In genomic region chr1:150579955-150580642, GRCh38 we compare ENCODE assay signal across 9 cellular contexts. TPM values are rescaled to one million over a fixed set of nuclear protein-coding genes. Genes with fewer than 3 reads are reported as not detected.
A peak's percentile ranks its signal among the peaks of the same experiment; 100 is the strongest.
DNase-seq lines count a peak whose midpoint lies in the region; TF ChIP-seq lines count a peak whose summit lies in the region.
"Had no signal": no experiment of that assay in that cellular context is flagged by ENCODE, and none has a peak within 500 bp of the region (broad histone marks: within the 10 kb centered on the region; RNA-seq: fewer than 3 reads in every experiment).

No MANE protein-coding gene starts in this region.

- no peaks in the 10 kb centered on the region for H3K27me3 ChIP-seq in H7 (ENCODE audit: control insufficient read depth, insufficient read depth, low read length)
- H3K27me3 ChIP-seq in WERI-Rb-1 (ENCODE audit: insufficient read depth, low read depth, severe bottlenecking): no peaks in the 10 kb centered on the region
- H3K27me3 ChIP-seq in left ventricle myocardium inferior (ENCODE audit: low read depth): no peaks in the 10 kb centered on the region
- no peaks in the 10 kb centered on the region for H3K27me3 ChIP-seq in spleen (replicated peaks in 1 of 7)

- H3K4me3 ChIP-seq in H7 (ENCODE audit: insufficient read depth, low read depth, low read length) (peak overlapping the region; percentile 60), WERI-Rb-1 (ENCODE audit: low read depth, low read length) (peak overlapping the region; percentile 89), left ventricle myocardium inferior (peak overlapping the region; percentile 81), spleen (peak overlapping the region; percentile 15 to 96 (median 82))

- H3K27ac ChIP-seq in WERI-Rb-1 (peak overlapping the region; percentile 99), left ventricle myocardium inferior (replicated peaks) (peak overlapping the region; percentile 96), spleen (peak overlapping the region; percentile 91 to 100 (median 100))

- TF ChIP-seq POLR2A in spleen (IDR thresholded peaks at IDR 0.05): peak in 1 of 3 donors; percentile 9

- no peak for TF ChIP-seq CTCF in WERI-Rb-1 (IDR thresholded peaks at IDR 0.05; ENCODE audit: low read depth, low read length)
- TF ChIP-seq CTCF in left ventricle myocardium inferior (IDR thresholded peaks at IDR 0.05; ENCODE audit: borderline replicate concordance): no peak
- TF ChIP-seq CTCF in spleen (IDR thresholded peaks at IDR 0.05 in 8 of 11, conservative IDR thresholded peaks at IDR 0.05 in 3 of 11): no peak

- peaks cover 21% of the 10 kb centered on the region for H3K36me3 ChIP-seq in H7 (replicated peaks; ENCODE audit: control insufficient read depth, insufficient read depth, low read length)
- peaks cover 43% of the 10 kb centered on the region for H3K36me3 ChIP-seq in WERI-Rb-1
- peaks cover 38% of the 10 kb centered on the region for H3K36me3 ChIP-seq in left ventricle myocardium inferior
- H3K36me3 ChIP-seq in spleen: peaks cover 0 to 34% (median 20%) of the 10 kb centered on the region in 6 donors

- H3K9me3 ChIP-seq in WERI-Rb-1 (ENCODE audit: severe bottlenecking) (no peaks in the 10 kb centered on the region), left ventricle myocardium inferior (replicated peaks) (no peaks in the 10 kb centered on the region), spleen (no peaks in the 10 kb centered on the region)

- intact Hi-C loops in left ventricle myocardium inferior (cut with micrococcal nuclease): loop anchor here (5.0 kb wide), 1 partner anchor 42 kb away; no protein-coding TSS in a partner anchor
- intact Hi-C loops in spleen (cut with DNase I; ENCODE audit: low total_unique reads): loop anchor here (5.0 kb wide), 1 partner anchor 42 kb away; no protein-coding TSS in a partner anchor

- no peak for DNase-seq in H7
- no peak for DNase-seq in WERI-Rb-1
- DNase-seq in left ventricle myocardium inferior: no peak
- no peak for DNase-seq in spleen
- no peak for DNase-seq in activated gamma-delta T cell (lab: John Stamatoyannopoulos, UW)
- DNase-seq in NCI-H1930 (lab: John Stamatoyannopoulos, UW): no peak
- no peak for DNase-seq in NCI-H1694 (lab: John Stamatoyannopoulos, UW)
- DNase-seq in OCI-M2 (lab: John Stamatoyannopoulos, UW; ENCODE audit: unreplicated experiment): no peak

- H3K4me1 ChIP-seq in left ventricle myocardium inferior (peaks cover 48% of the 10 kb centered on the region), spleen (peaks cover 18 to 57% (median 37%) of the 10 kb centered on the region in 6 donors)

- 70 to 75% (median 71%) methylated on average over 15 of the region's 15 CpGs for WGBS in spleen, 5 donors

RNA-seq across cellular contexts. Expression of gene MCL1, which starts 0.7 kb away (rescaled TPM):
- 165 and 234 TPM in 2 replicates for total RNA-seq in H7 (2014; rRNA removed; shearing (Covaris generic))
- 97.0 TPM for total RNA-seq in left ventricle myocardium inferior
- 100 to 1,000 TPM; 261 to 435 (median 336) TPM for total RNA-seq in spleen
- 100 to 1,000 TPM in 1 of 3 donors, 10 to 100 TPM in 2; 75.8 to 118 (median 85.9) TPM for polyA plus RNA-seq in spleen

RNA-seq across cellular contexts. Expression of gene ADAMTSL4, which starts 30.9 kb away (rescaled TPM):
- 4.2 and 8.1 TPM in 2 replicates for total RNA-seq in H7 (2014; rRNA removed; shearing (Covaris generic))
- total RNA-seq in left ventricle myocardium inferior (46.3 TPM), spleen (10 to 100 TPM in 5 of 7 donors, 1 to 10 TPM in 2; 2.8 to 19.1 (median 12.4) TPM)
- 10 to 100 TPM in 1 of 3 donors, 1 to 10 TPM in 2; 5.0 to 10.9 (median 9.4) TPM for polyA plus RNA-seq in spleen
- total RNA-seq: activated CD8-positive, alpha-beta memory T cell treated with anti-CD3 and anti-CD28 coated beads for 36 hours had no signal

RNA-seq across cellular contexts. Expression of gene ENSA, which starts 49.3 kb away (rescaled TPM):
- total RNA-seq in H7 (2014; rRNA removed; shearing (Covaris generic)): 373 and 448 TPM in 2 replicates
- total RNA-seq in left ventricle myocardium inferior (129 TPM), spleen (100 to 1,000 TPM in 6 of 7 donors, 10 to 100 TPM in 1; 97.0 to 153 (median 135) TPM)
- 100 to 1,000 TPM in 2 of 3 donors, 10 to 100 TPM in 1; 96.3 to 127 (median 107) TPM for polyA plus RNA-seq in spleen
